ENCODE assay signal across 9 cellular contexts in the genomic region with DNA sequence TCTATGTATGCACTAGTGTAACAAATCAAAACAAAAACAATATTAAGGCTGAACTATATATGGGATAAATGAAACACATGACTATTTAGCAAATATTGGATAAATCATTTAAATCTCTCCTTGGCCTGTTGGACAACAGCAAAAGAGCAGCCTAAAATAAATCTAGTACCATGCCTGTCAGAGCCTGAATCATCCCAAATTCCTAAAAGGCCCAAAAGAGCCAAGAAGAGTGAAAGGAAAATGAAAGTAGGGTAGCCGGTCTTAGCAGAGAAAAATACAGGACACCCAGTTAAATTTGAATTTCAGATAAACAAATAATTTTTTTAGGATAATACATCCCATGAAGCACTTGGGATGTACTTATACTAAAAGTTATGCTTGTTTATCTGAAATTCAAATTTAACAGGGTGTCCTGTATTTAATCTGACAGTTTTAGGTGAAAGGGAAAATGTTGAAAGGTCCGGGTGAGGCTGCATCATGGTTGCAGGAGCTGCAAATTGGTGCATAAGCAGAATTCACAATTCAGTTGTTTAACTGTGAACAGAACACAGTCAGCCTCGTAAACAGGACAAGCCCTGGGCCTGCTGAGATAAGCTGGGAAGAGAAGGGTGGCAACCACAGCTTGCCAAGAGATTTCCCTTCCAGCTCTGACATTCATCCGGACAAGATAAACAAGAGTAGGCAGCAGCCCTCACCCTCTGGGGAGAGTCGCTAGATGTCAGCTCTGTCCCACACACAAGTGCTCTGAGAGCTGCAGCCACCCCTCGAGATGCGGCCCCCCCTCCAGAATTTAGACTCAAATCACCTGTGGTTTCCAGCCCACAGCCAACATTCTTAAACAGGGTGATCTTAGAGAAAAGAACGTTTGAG. TPM values are rescaled to one million over a fixed set of nuclear protein-coding genes. Genes with fewer than 3 reads are reported as not detected.
DNase-seq lines count a peak whose midpoint lies in the region; ATAC-seq and TF ChIP-seq lines count a peak whose summit lies in the region.
"Had no signal": no experiment of that assay in that cellular context is flagged by ENCODE, and none has a peak within 500 bp of the region (broad histone marks: within the 10 kb centered on the region; RNA-seq: fewer than 3 reads in every experiment).

No MANE protein-coding gene starts in this region.

- peak; percentile 50 for ATAC-seq in HG02610 (IDR thresholded peaks at IDR 0.05; ENCODE audit: unreplicated experiment)
- peak; percentile 91 for ATAC-seq in activated naive CD8-positive, alpha-beta T cell treated with anti-CD3 and anti-CD28 coated beads, Interleukin-2, amount 10 ng/mL, durations not matched to agents 7 days and 5 days (ENCODE audit: low read depth)
- no peak for ATAC-seq in HG03175 (IDR thresholded peaks at IDR 0.05; ENCODE audit: unreplicated experiment)

- H3K27ac ChIP-seq in cardiac muscle cell: no peak overlapping the region
- H3K27ac ChIP-seq: PC-9 had no signal

- peak overlapping the region; percentile 47 for H3K27ac Mint-ChIP-seq in activated naive CD8-positive, alpha-beta T cell treated with anti-CD3 and anti-CD28 coated beads, Interleukin-2, amount 10 ng/mL, durations not matched to agents 7 days and 5 days
- H3K27ac Mint-ChIP-seq in activated T-helper 1 cell treated with anti-CD3 and anti-CD28 coated beads, Interleukin-12 subunit alpha, Interleukin-12 subunit beta, Interleukin-2, Interleukin-4 antibody, amounts not matched to agents 30 ng/mL and 10 ng/mL and 1 ng/mL, durations not matched to agents 14 hours and 24 hours and 36 hours: no peak overlapping the region

- no peaks in the 10 kb centered on the region for H3K27me3 Mint-ChIP-seq in activated naive CD8-positive, alpha-beta T cell treated with anti-CD3 and anti-CD28 coated beads, Interleukin-2, amount 10 ng/mL, durations not matched to agents 7 days and 5 days
- H3K27me3 Mint-ChIP-seq in activated T-helper 1 cell treated with anti-CD3 and anti-CD28 coated beads, Interleukin-12 subunit alpha, Interleukin-12 subunit beta, Interleukin-2, Interleukin-4 antibody, amounts not matched to agents 30 ng/mL and 10 ng/mL and 1 ng/mL, durations not matched to agents 14 hours and 24 hours and 36 hours (ENCODE audit: insufficient read depth): peaks cover 10% of the 10 kb centered on the region

- DNase-seq in DMS 273 treated with DMSO at 0.1 percent for 48 hours (lab: John Stamatoyannopoulos, UW): peak; percentile 26
- DNase-seq in NCI-H82 (lab: John Stamatoyannopoulos, UW): peak; percentile 79
- DNase-seq in activated naive CD8-positive, alpha-beta T cell treated with anti-CD3 and anti-CD28 coated beads, Interleukin-2, amount 10 ng/mL, durations not matched to agents 7 days and 5 days: peak; percentile 43
- peak; percentile 43 to 72 for DNase-seq in cardiac muscle cell (ENCODE audit: low read depth in 1 of 2, low spot score in 1 of 2)
- peak; percentile 50 to 95 (median 75) for DNase-seq in posterior cingulate gyrus
- no peak for DNase-seq in activated T-helper 1 cell treated with anti-CD3 and anti-CD28 coated beads, Interleukin-12 subunit alpha, Interleukin-12 subunit beta, Interleukin-2, Interleukin-4 antibody, amounts not matched to agents 30 ng/mL and 10 ng/mL and 1 ng/mL, durations not matched to agents 14 hours and 24 hours and 36 hours (ENCODE audit: low spot score)

- no peak overlapping the region for H3K4me3 Mint-ChIP-seq in activated naive CD8-positive, alpha-beta T cell treated with anti-CD3 and anti-CD28 coated beads, Interleukin-2, amount 10 ng/mL, durations not matched to agents 7 days and 5 days
- no peak overlapping the region for H3K4me3 Mint-ChIP-seq in activated T-helper 1 cell treated with anti-CD3 and anti-CD28 coated beads, Interleukin-12 subunit alpha, Interleukin-12 subunit beta, Interleukin-2, Interleukin-4 antibody, amounts not matched to agents 30 ng/mL and 10 ng/mL and 1 ng/mL, durations not matched to agents 14 hours and 24 hours and 36 hours

- peaks cover 15% of the 10 kb centered on the region for H3K4me1 Mint-ChIP-seq in activated naive CD8-positive, alpha-beta T cell treated with anti-CD3 and anti-CD28 coated beads, Interleukin-2, amount 10 ng/mL, durations not matched to agents 7 days and 5 days
- H3K4me1 Mint-ChIP-seq in activated T-helper 1 cell treated with anti-CD3 and anti-CD28 coated beads, Interleukin-12 subunit alpha, Interleukin-12 subunit beta, Interleukin-2, Interleukin-4 antibody, amounts not matched to agents 30 ng/mL and 10 ng/mL and 1 ng/mL, durations not matched to agents 14 hours and 24 hours and 36 hours (ENCODE audit: low read depth): peaks cover 32% of the 10 kb centered on the region

- H3K4me1 ChIP-seq in cardiac muscle cell (ENCODE audit: low read depth): peaks cover 10% of the 10 kb centered on the region

- intact Hi-C loops in posterior cingulate gyrus (cut with DNase I): loop anchor here (1.0 to 10.0 kb wide), 2 partner anchors 190 to 432 kb away; partner anchors contain the start of gene MAP4K5
- intact Hi-C loops in activated T-helper 1 cell treated with anti-CD3 and anti-CD28 coated beads, Interleukin-12 subunit alpha, Interleukin-12 subunit beta, Interleukin-2, Interleukin-4 antibody, amounts not matched to agents 30 ng/mL and 10 ng/mL and 1 ng/mL, durations not matched to agents 14 hours and 24 hours and 36 hours (cut with micrococcal nuclease): no loop called here

- no peak overlapping the region for H3K4me3 ChIP-seq in cardiac muscle cell
- H3K4me3 ChIP-seq: PC-9 had no signal

- TF ChIP-seq CTCF in cardiac muscle cell (IDR thresholded peaks at IDR 0.05; ENCODE audit: low read depth, low read length): peak; percentile 26

- POLR2A ChIA-PET in activated naive CD8-positive, alpha-beta T cell treated with anti-CD3 and anti-CD28 coated beads, Interleukin-2, amount 10 ng/mL, durations not matched to agents 7 days and 5 days (lab: Charles Lee): interaction anchor here (0.6 to 1.7 kb wide), 5 partner anchors 11 to 189 kb away, joined by 3 to 8 read pairs (median 4); partner anchors contain the start of gene MAP4K5

- H3K27me3 ChIP-seq in cardiac muscle cell: no peaks in the 10 kb centered on the region

- no peaks in the 10 kb centered on the region for H3K9me3 ChIP-seq in cardiac muscle cell (ENCODE audit: low read depth)

- no peaks in the 10 kb centered on the region for H3K9me3 Mint-ChIP-seq in activated naive CD8-positive, alpha-beta T cell treated with anti-CD3 and anti-CD28 coated beads, Interleukin-2, amount 10 ng/mL, durations not matched to agents 7 days and 5 days
- H3K9me3 Mint-ChIP-seq in activated T-helper 1 cell treated with anti-CD3 and anti-CD28 coated beads, Interleukin-12 subunit alpha, Interleukin-12 subunit beta, Interleukin-2, Interleukin-4 antibody, amounts not matched to agents 30 ng/mL and 10 ng/mL and 1 ng/mL, durations not matched to agents 14 hours and 24 hours and 36 hours: no peaks in the 10 kb centered on the region

- H3K36me3 ChIP-seq in cardiac muscle cell: no peaks in the 10 kb centered on the region

- H3K36me3 Mint-ChIP-seq in activated naive CD8-positive, alpha-beta T cell treated with anti-CD3 and anti-CD28 coated beads, Interleukin-2, amount 10 ng/mL, durations not matched to agents 7 days and 5 days: peaks cover 12% of the 10 kb centered on the region
- peaks cover 3% of the 10 kb centered on the region for H3K36me3 Mint-ChIP-seq in activated T-helper 1 cell treated with anti-CD3 and anti-CD28 coated beads, Interleukin-12 subunit alpha, Interleukin-12 subunit beta, Interleukin-2, Interleukin-4 antibody, amounts not matched to agents 30 ng/mL and 10 ng/mL and 1 ng/mL, durations not matched to agents 14 hours and 24 hours and 36 hours (ENCODE audit: low read depth)

RNA-seq across cellular contexts. Expression of gene DMAC2L, which starts 30.3 kb away (rescaled TPM):
- total RNA-seq in activated naive CD8-positive, alpha-beta T cell treated with anti-CD3 and anti-CD28 coated beads, Interleukin-2, amount 10 ng/mL, durations not matched to agents 7 days and 5 days: 10 to 100 TPM; 19.0 to 19.4 TPM
- total RNA-seq in cardiac muscle cell: 8.5 and 17.7 TPM in 2 replicates
- polyA plus RNA-seq in cardiac muscle cell: 27.5 and 33.3 TPM in 2 replicates
- 14.4 and 17.9 TPM in 2 replicates for total RNA-seq in activated T-helper 1 cell treated with anti-CD3 and anti-CD28 coated beads, Interleukin-12 subunit alpha, Interleukin-12 subunit beta, Interleukin-2, Interleukin-4 antibody, amounts not matched to agents 30 ng/mL and 10 ng/mL and 1 ng/mL, durations not matched to agents 14 hours and 24 hours and 36 hours

RNA-seq across cellular contexts. Expression of gene L2HGDH, which starts 30.4 kb away (rescaled TPM):
- total RNA-seq in activated naive CD8-positive, alpha-beta T cell treated with anti-CD3 and anti-CD28 coated beads, Interleukin-2, amount 10 ng/mL, durations not matched to agents 7 days and 5 days: 10 to 100 TPM; 11.5 to 12.1 TPM
- 13.8 and 14.4 TPM in 2 replicates for total RNA-seq in cardiac muscle cell
- 9.4 and 18.3 TPM in 2 replicates for polyA plus RNA-seq in cardiac muscle cell
- 14.7 and 16.2 TPM in 2 replicates for total RNA-seq in activated T-helper 1 cell treated with anti-CD3 and anti-CD28 coated beads, Interleukin-12 subunit alpha, Interleukin-12 subunit beta, Interleukin-2, Interleukin-4 antibody, amounts not matched to agents 30 ng/mL and 10 ng/mL and 1 ng/mL, durations not matched to agents 14 hours and 24 hours and 36 hours

RNA-seq across cellular contexts. Expression of gene CDKL1, which starts 54.2 kb away (rescaled TPM):
- 10 to 100 TPM; 12.1 to 13.7 TPM for total RNA-seq in activated naive CD8-positive, alpha-beta T cell treated with anti-CD3 and anti-CD28 coated beads, Interleukin-2, amount 10 ng/mL, durations not matched to agents 7 days and 5 days
- total RNA-seq in cardiac muscle cell: 0.63 and 1.0 TPM in 2 replicates
- polyA plus RNA-seq in cardiac muscle cell: 0.17 and 2.5 TPM in 2 replicates
- 2.4 and 2.5 TPM in 2 replicates for total RNA-seq in activated T-helper 1 cell treated with anti-CD3 and anti-CD28 coated beads, Interleukin-12 subunit alpha, Interleukin-12 subunit beta, Interleukin-2, Interleukin-4 antibody, amounts not matched to agents 30 ng/mL and 10 ng/mL and 1 ng/mL, durations not matched to agents 14 hours and 24 hours and 36 hours
